ENCODE assay signal across 9 cellular contexts in genomic region chr18:59308201-59309014, GRCh38. TPM values are rescaled to one million over a fixed set of nuclear protein-coding genes. Genes with fewer than 3 reads are reported as not detected.
DNase-seq lines count a peak whose midpoint lies in the region; ATAC-seq and TF ChIP-seq lines count a peak whose summit lies in the region.
"Had no signal": no experiment of that assay in that cellular context is flagged by ENCODE, and none has a peak within 500 bp of the region (broad histone marks: within the 10 kb centered on the region; RNA-seq: fewer than 3 reads in every experiment).

No MANE protein-coding gene starts in this region.

- peak; percentile 57 to 76 (median 59) for TF ChIP-seq CTCF in ovary (IDR thresholded peaks at IDR 0.05)
- TF ChIP-seq CTCF in thyroid gland (IDR thresholded peaks at IDR 0.05): peak; percentile 57 to 80 (median 70)

- H3K4me3 ChIP-seq in SJCRH30: no peak overlapping the region
- no peak overlapping the region for H3K4me3 ChIP-seq in ovary
- no peak overlapping the region for H3K4me3 ChIP-seq in thyroid gland (replicated peaks in 1 of 3)

- 1 to 2% (median 1%) methylated on average over 45 to 47 of the region's 47 CpGs for whole genome bisulfite sequencing in ovary, 3 donors
- 4 to 5% methylated on average over 37 to 39 of the region's 47 CpGs for WGBS in thyroid gland, 2 donors

- no peak for TF ChIP-seq EP300 in ovary (IDR thresholded peaks at IDR 0.05)

- H3K27ac ChIP-seq in SJCRH30 (no peak overlapping the region), ovary (no peak overlapping the region), thyroid gland (no peak overlapping the region)

- H3K36me3 ChIP-seq in SJCRH30 (no peaks in the 10 kb centered on the region), ovary (no peaks in the 10 kb centered on the region), thyroid gland (no peaks in the 10 kb centered on the region)

- TF ChIP-seq POLR2A in ovary (IDR thresholded peaks at IDR 0.05) (no peak), thyroid gland (IDR thresholded peaks at IDR 0.05) (no peak)

- peak; percentile 86 for ATAC-seq in GM21825 (IDR thresholded peaks at IDR 0.05; ENCODE audit: unreplicated experiment)

- H3K4me1 ChIP-seq in SJCRH30 (no peaks in the 10 kb centered on the region), ovary (ENCODE audit: insufficient read depth) (no peaks in the 10 kb centered on the region), thyroid gland (peaks cover 0 to 7% of the 10 kb centered on the region in 2 donors)

- no peaks in the 10 kb centered on the region for H3K9me3 ChIP-seq in SJCRH30 (replicated peaks)
- H3K9me3 ChIP-seq in ovary: no peaks in the 10 kb centered on the region
- H3K9me3 ChIP-seq in thyroid gland: no peaks in the 10 kb centered on the region

- intact Hi-C loops in ovary (cut with DNase I) (loop anchor here in 3 of 4 donors (2.0 to 10.0 kb wide), 4 partner anchors 94 to 514 kb away; no protein-coding TSS in a partner anchor), thyroid gland (cut with DNase I) (loop anchor here (5.0 kb wide), 1 partner anchor 89 kb away; no protein-coding TSS in a partner anchor)

- H3K27me3 ChIP-seq in SJCRH30 (no peaks in the 10 kb centered on the region), ovary (no peaks in the 10 kb centered on the region), thyroid gland (no peaks in the 10 kb centered on the region)

- DNase-seq in DMS153 treated with DMSO at 0.1 percent for 48 hours (lab: John Stamatoyannopoulos, UW; ENCODE audit: unreplicated experiment): peak; percentile 67
- DNase-seq in LHCN-M2 (ENCODE audit: low read depth): peak; percentile 44
- peak; percentile 43 to 60 for DNase-seq in SJCRH30
- peak; percentile 19 to 60 (median 32) for DNase-seq in activated naive CD4-positive, alpha-beta T cell (lab: John Stamatoyannopoulos, UW)
- DNase-seq in glomerular visceral epithelial cell (ENCODE audit: extremely low spot score): peak; percentile 69
- peak; percentile 68 to 86 (median 78) for DNase-seq in ovary
- peak; percentile 68 to 76 for DNase-seq in thyroid gland

RNA-seq across cellular contexts. Expression of gene CPLX4, which starts 10.0 kb away (rescaled TPM):
- not detected in 2 replicates for total RNA-seq in LHCN-M2 (2014; rRNA removed)
- polyA plus RNA-seq in LHCN-M2 (2012): 0.04 TPM
- total RNA-seq in SJCRH30 (2014; rRNA removed; shearing (Covaris generic)): not detected in 2 replicates
- total RNA-seq in ovary: not detected
- polyA plus RNA-seq in ovary: not detected
- total RNA-seq in thyroid gland: not detected
- polyA plus RNA-seq: esophagus had no signal

RNA-seq across cellular contexts. Expression of gene RAX, which starts 35.2 kb away (rescaled TPM):
- total RNA-seq in LHCN-M2 (2014; rRNA removed) (not detected in 2 replicates), ovary (not detected), thyroid gland (not detected)
- polyA plus RNA-seq in LHCN-M2 (2012): not detected
- total RNA-seq in SJCRH30 (2014; rRNA removed; shearing (Covaris generic)): not detected in 2 replicates
- not detected for polyA plus RNA-seq in ovary

RNA-seq across cellular contexts. Expression of gene LMAN1, which starts 50.7 kb away (rescaled TPM):
- total RNA-seq in LHCN-M2 (2014; rRNA removed) (133 and 138 TPM in 2 replicates), ovary (10 to 100 TPM; 63.4 to 97.8 (median 75.4) TPM), thyroid gland (100 to 1,000 TPM; 122 to 198 (median 170) TPM)
- polyA plus RNA-seq in LHCN-M2 (2012): 25.8 TPM
- total RNA-seq in SJCRH30 (2014; rRNA removed; shearing (Covaris generic)): 72.5 and 77.1 TPM in 2 replicates
- 10 to 100 TPM; 26.8 to 51.2 TPM for polyA plus RNA-seq in ovary
